In the genomic region with DNA sequence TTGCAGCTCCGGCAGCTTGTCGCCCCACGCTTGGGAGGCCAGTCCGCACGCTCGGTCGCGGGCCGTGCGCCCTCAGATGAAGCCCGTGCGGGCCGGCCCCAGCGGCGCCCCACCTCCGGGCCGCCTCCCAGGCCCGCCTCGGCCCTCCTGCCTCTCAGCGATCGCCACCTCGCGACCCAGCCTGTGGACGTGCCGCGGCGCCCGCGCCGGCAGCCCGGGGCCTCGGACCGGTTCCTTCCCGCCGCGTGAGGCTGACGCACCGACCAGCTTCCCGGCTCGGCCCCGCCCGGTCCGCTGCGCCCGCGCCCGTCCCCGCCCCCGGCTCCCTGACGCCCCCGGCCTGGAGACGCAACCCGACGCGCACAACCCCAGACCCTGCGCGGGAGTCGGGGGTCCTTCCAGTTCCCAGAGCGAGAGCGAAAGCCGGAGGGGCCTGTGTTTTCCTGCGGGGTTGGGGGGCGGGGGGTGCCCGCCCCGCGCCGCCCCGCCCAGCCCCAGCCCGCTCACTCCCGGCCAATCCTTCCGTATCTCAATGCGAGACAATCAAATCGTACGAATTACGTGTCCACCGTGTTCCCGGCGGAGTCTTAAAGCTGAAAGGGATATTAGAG, we compare ENCODE assay signal across 8 cellular contexts. TPM values are rescaled to one million over a fixed set of nuclear protein-coding genes. Genes with fewer than 3 reads are reported as not detected.
DNase-seq lines count a peak whose midpoint lies in the region; ATAC-seq and TF ChIP-seq lines count a peak whose summit lies in the region.

A gene with protein sequence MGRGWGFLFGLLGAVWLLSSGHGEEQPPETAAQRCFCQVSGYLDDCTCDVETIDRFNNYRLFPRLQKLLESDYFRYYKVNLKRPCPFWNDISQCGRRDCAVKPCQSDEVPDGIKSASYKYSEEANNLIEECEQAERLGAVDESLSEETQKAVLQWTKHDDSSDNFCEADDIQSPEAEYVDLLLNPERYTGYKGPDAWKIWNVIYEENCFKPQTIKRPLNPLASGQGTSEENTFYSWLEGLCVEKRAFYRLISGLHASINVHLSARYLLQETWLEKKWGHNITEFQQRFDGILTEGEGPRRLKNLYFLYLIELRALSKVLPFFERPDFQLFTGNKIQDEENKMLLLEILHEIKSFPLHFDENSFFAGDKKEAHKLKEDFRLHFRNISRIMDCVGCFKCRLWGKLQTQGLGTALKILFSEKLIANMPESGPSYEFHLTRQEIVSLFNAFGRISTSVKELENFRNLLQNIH (minus strand): TSS at position 78 of the 611 bp plus-strand sequence. CDS start 77 bp downstream, at position 1.

- peak; percentile 93 for DNase-seq in AG20443 (ENCODE audit: low spot score)
- peak; percentile 76 for DNase-seq in NCI-H2227 treated with DMSO at 0.1 percent for 48 hours (lab: John Stamatoyannopoulos, UW)
- DNase-seq in activated CD4-positive, alpha-beta T cell treated with anti-CD3 and anti-CD28 coated beads for 4 hours: peak; percentile 52 to 61
- peak; percentile 89 for DNase-seq in coronary artery (ENCODE audit: low spot score)
- DNase-seq in left lobe of liver (ENCODE audit: low spot score): peak; percentile 93
- DNase-seq in stimulated activated CD4-positive, alpha-beta T cell treated with anti-CD3 and anti-CD28 coated beads, Interleukin-2, amount 100 ng/mL, for 4 hours (ENCODE audit: low read depth): peak; percentile 43

- no peak for TF ChIP-seq CTCF in coronary artery (IDR thresholded peaks at IDR 0.05)

- H3K4me3 ChIP-seq in coronary artery: peak within 1 kb of the TSS; percentile 96

- H3K27ac ChIP-seq in coronary artery: peak within 1 kb of the TSS; percentile 95 to 100

- ATAC-seq in GM19023 (IDR thresholded peaks at IDR 0.05; ENCODE audit: unreplicated experiment) (peak; percentile 79), HG03175 (IDR thresholded peaks at IDR 0.05; ENCODE audit: unreplicated experiment) (peak; percentile 60), left lobe of liver (peak; percentile 95)

RNA-seq across cellular contexts. Expression of the gene that starts here (rescaled TPM):
- 40.5 TPM for total RNA-seq in left lobe of liver

Comparison
In these comparisons a context has a peak if more than half of its experiments do, and no peak if none do; other contexts are left out.
1. Peak in every context shown above with its lines: DNase-seq, ATAC-seq, H3K4me3 ChIP-seq and H3K27ac ChIP-seq.
2. DNase-seq: peak in every context shown above with its lines; median percentile 93 in AG20443; 93 in left lobe of liver; 89 in coronary artery; 76 in NCI-H2227 treated with DMSO at 0.1 percent for 48 hours; 56 in activated CD4-positive, alpha-beta T cell treated with anti-CD3 and anti-CD28 coated beads for 4 hours; 43 in stimulated activated CD4-positive, alpha-beta T cell treated with anti-CD3 and anti-CD28 coated beads, Interleukin-2, amount 100 ng/mL, for 4 hours.